In the genomic region with DNA sequence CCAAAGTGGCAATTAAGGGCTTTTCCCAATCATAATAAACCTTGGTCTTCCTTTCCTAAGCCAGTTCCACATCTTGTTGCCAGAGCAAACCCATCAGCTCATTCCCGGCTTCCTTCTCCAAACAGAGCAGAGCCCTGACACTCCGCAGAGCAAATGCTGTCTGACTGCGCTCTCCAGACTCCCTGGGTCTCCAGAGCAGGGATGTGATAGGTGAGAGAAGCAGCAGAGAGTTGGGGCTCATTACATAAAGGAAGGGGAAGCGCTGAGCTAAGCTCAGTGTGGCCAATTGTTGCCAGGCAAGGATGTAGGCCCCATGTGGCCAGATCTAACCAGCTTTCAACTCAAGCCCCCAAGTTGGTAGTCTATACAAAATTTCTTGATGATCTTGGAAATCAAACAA, we compare ENCODE assay signal across 32 cellular contexts. TPM values are rescaled to one million over a fixed set of nuclear protein-coding genes. Genes with fewer than 3 reads are reported as not detected.
"Had no signal": no experiment of that assay in that cellular context is flagged by ENCODE, and none has a peak within 500 bp of the region (broad histone marks: within the 10 kb centered on the region; RNA-seq: fewer than 3 reads in every experiment).

No MANE protein-coding gene starts in this region.

- DNase-seq: activated CD4-positive, alpha-beta T cell treated with anti-CD3 and anti-CD28 coated beads for 1 hour; activated CD4-positive, alpha-beta T cell treated with anti-CD3 and anti-CD28 coated beads for 4 hours; activated CD4-positive, alpha-beta T cell treated with anti-CD3 and anti-CD28 coated beads, Interleukin-2, amount 10 ng/mL, durations not matched to agents 7 days and 5 days; activated CD4-positive, alpha-beta T cell treated with anti-CD3 and anti-CD28 coated beads, Interleukin-2, amount 50 U/mL, for 4 hours; activated CD8-positive, alpha-beta memory T cell treated with anti-CD3 and anti-CD28 coated beads for 24 hours; activated CD8-positive, alpha-beta T cell treated with anti-CD3 and anti-CD28 coated beads for 36 hours; activated effector memory CD4-positive, alpha-beta T cell treated with Interleukin-2 at 50 U/mL for 16 hours; activated gamma-delta T cell treated with Interleukin-2 at 50 U/mL for 16 hours; activated naive CD4-positive, alpha-beta T cell treated with anti-CD3 and anti-CD28 coated beads, Interleukin-2, amount 50 U/mL, for 16 hours; activated naive CD4-positive, alpha-beta T cell treated with Interleukin-2 at 50 U/mL for 16 hours; activated T-cell treated with anti-CD3 and anti-CD28 coated beads, Interleukin-2, amount 50 U/mL, for 4 hours; amniotic stem cell; anterior cingulate cortex; brain microvascular endothelial cell; dorsolateral prefrontal cortex; effector memory CD4-positive, alpha-beta T cell; endodermal cell; foreskin keratinocyte; gastrocnemius medialis; heart right ventricle; T1000 had no signal

- H3K9me3 ChIP-seq: gastrocnemius medialis had no signal

- H2AFZ ChIP-seq: hepatocyte had no signal

- H3K4me1 ChIP-seq: foreskin keratinocyte, gastrocnemius medialis, heart right ventricle had no signal

- H3K79me2 ChIP-seq: hepatocyte had no signal

- H3K4me2 ChIP-seq: hepatocyte had no signal

- FAIRE-seq: astrocyte, bronchial epithelial cell had no signal

- H3K36me3 ChIP-seq: brain microvascular endothelial cell, gastrocnemius medialis, heart right ventricle had no signal

- H3K4me3 ChIP-seq: coronary artery, dorsolateral prefrontal cortex, gastrocnemius medialis, heart right ventricle, hepatocyte had no signal

- ATAC-seq: activated CD8-positive, alpha-beta T cell treated with anti-CD3 and anti-CD28 coated beads for 36 hours; activated T-cell treated with anti-CD3 and anti-CD28 coated beads, Interleukin-2, amount 50 U/mL, for 4 hours; activated T-helper 17 cell treated with anti-CD3 and anti-CD28 coated beads, Interleukin-2, amount 50 U/mL, for 72 hours; esophagus mucosa; foreskin keratinocyte; gastrocnemius medialis; heart right ventricle had no signal

- H3K27me3 ChIP-seq: brain microvascular endothelial cell, gastrocnemius medialis had no signal

- H3K27ac ChIP-seq: brain microvascular endothelial cell, coronary artery, dorsolateral prefrontal cortex, foreskin keratinocyte, gastrocnemius medialis, heart right ventricle, hepatocyte had no signal

RNA-seq across cellular contexts. Expression of a gene that starts 36.2 kb away (rescaled TPM):
- total RNA-seq: activated CD4-positive, alpha-beta T cell treated with anti-CD3 and anti-CD28 coated beads, Interleukin-2, amount 10 ng/mL, durations not matched to agents 7 days and 5 days; activated CD8-positive, alpha-beta T cell treated with anti-CD3 and anti-CD28 coated beads for 36 hours; activated T-helper 17 cell treated with anti-CD3 and anti-CD28 coated beads, Interleukin-2, amount 50 U/mL, for 72 hours; cardiac septum; cerebellum; gastrocnemius medialis; heart right ventricle had no signal

RNA-seq across cellular contexts. Expression of a gene that starts 43.0 kb away (rescaled TPM):
- total RNA-seq: activated CD4-positive, alpha-beta T cell treated with anti-CD3 and anti-CD28 coated beads, Interleukin-2, amount 10 ng/mL, durations not matched to agents 7 days and 5 days; activated CD8-positive, alpha-beta T cell treated with anti-CD3 and anti-CD28 coated beads for 36 hours; activated T-cell treated with anti-CD3 and anti-CD28 coated beads, Interleukin-2, amount 50 U/mL, for 4 hours; activated T-helper 17 cell treated with anti-CD3 and anti-CD28 coated beads, Interleukin-2, amount 50 U/mL, for 72 hours; astrocyte; cardiac septum; cerebellum; epithelial cell of proximal tubule; foreskin keratinocyte; gastrocnemius medialis; glomerular endothelial cell; heart right ventricle; hepatocyte had no signal
- polyA plus RNA-seq: adipose tissue, foreskin keratinocyte, heart right ventricle, hepatocyte had no signal
